Comparison of ENCODE assay signal across 2 cellular contexts in the genomic region with DNA sequence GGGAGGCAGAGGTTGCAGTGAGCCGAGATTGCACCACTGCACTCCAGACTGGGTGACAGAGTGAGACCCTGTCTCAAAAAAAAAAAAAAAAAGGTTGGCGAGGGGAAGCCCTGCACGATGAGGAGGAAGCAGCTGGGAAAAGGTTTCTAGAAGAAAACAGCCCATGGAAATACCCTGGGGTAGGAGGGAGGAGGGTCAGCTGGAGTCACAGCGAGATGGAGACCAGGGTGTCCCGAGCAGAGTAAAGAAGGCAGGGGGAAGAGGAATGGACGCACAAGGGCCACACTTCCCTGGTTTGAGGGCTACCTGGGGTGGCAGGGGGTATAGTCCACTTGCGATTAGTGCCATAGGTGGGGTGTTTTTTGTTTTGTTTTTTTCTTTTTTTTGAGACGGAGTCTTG.
TF ChIP-seq lines count a peak whose summit lies in the region.

No MANE protein-coding gene starts in this region.

TF ChIP-seq in HCT116, 20 proteins besides CTCF, POLR2A, EP300 and RAD21:
- TF ChIP-seq, protein P1, sequence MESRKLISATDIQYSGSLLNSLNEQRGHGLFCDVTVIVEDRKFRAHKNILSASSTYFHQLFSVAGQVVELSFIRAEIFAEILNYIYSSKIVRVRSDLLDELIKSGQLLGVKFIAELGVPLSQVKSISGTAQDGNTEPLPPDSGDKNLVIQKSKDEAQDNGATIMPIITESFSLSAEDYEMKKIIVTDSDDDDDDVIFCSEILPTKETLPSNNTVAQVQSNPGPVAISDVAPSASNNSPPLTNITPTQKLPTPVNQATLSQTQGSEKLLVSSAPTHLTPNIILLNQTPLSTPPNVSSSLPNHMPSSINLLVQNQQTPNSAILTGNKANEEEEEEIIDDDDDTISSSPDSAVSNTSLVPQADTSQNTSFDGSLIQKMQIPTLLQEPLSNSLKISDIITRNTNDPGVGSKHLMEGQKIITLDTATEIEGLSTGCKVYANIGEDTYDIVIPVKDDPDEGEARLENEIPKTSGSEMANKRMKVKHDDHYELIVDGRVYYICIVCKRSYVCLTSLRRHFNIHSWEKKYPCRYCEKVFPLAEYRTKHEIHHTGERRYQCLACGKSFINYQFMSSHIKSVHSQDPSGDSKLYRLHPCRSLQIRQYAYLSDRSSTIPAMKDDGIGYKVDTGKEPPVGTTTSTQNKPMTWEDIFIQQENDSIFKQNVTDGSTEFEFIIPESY (IDR thresholded peaks at IDR 0.05; ENCODE audit: extremely low read depth, insufficient replicate concordance, low read length), result no peak
- no peak for TF ChIP-seq SIN3A (IDR thresholded peaks at IDR 0.05; ENCODE audit: low read depth)
- TF ChIP-seq ZNF274 (IDR thresholded peaks at IDR 0.05; ENCODE audit: low read depth, low read length), result no peak
- TF ChIP-seq POLR2AphosphoS5 (IDR thresholded peaks at IDR 0.05; ENCODE audit: low read depth, low read length), result no peak
- no peak for TF ChIP-seq ELF1 (IDR thresholded peaks at IDR 0.05; ENCODE audit: borderline replicate concordance, low read depth)
- no peak for TF ChIP-seq CEBPB (IDR thresholded peaks at IDR 0.05; ENCODE audit: low read depth)
- TF ChIP-seq EGR1 (IDR thresholded peaks at IDR 0.05; ENCODE audit: low read depth), result no peak
- TF ChIP-seq CBX3 (IDR thresholded peaks at IDR 0.05; ENCODE audit: low read depth), result no peak
- TF ChIP-seq, protein P2, sequence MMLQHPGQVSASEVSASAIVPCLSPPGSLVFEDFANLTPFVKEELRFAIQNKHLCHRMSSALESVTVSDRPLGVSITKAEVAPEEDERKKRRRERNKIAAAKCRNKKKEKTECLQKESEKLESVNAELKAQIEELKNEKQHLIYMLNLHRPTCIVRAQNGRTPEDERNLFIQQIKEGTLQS (IDR thresholded peaks at IDR 0.05), result no peak
- no peak for TF ChIP-seq ZFX (IDR thresholded peaks at IDR 0.05)
- no peak for TF ChIP-seq SP1 (IDR thresholded peaks at IDR 0.05; ENCODE audit: low read depth)
- TF ChIP-seq TCF7L2 (IDR thresholded peaks at IDR 0.05; ENCODE audit: borderline replicate concordance, extremely low read depth, insufficient read depth, insufficient read length), result no peak
- TF ChIP-seq, protein P3, sequence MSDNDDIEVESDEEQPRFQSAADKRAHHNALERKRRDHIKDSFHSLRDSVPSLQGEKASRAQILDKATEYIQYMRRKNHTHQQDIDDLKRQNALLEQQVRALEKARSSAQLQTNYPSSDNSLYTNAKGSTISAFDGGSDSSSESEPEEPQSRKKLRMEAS (IDR thresholded peaks at IDR 0.05), result no peak
- no peak for TF ChIP-seq FOSL1 (IDR thresholded peaks at IDR 0.05; ENCODE audit: low read depth)
- TF ChIP-seq EZH2phosphoT487 (IDR thresholded peaks at IDR 0.05; ENCODE audit: borderline replicate concordance), result no peak
- no peak for TF ChIP-seq YY1 (IDR thresholded peaks at IDR 0.05; ENCODE audit: extremely low read depth, insufficient replicate concordance, low read depth, low read length)
- no peak for TF ChIP-seq SRF (IDR thresholded peaks at IDR 0.05; ENCODE audit: low read depth)

TF ChIP-seq in endothelial cell of umbilical vein, 7 proteins besides CTCF, POLR2A, EP300 and RAD21:
- no peak for TF ChIP-seq FOS (IDR thresholded peaks at IDR 0.05; ENCODE audit: borderline replicate concordance, insufficient read depth, low read length)
- no peak for TF ChIP-seq MYC (IDR thresholded peaks at IDR 0.05; ENCODE audit: low read depth, low read length)
- TF ChIP-seq, protein P3 (IDR thresholded peaks at IDR 0.05; ENCODE audit: insufficient read depth, insufficient read length), result no peak
- TF ChIP-seq POLR2AphosphoS5 (IDR thresholded peaks at IDR 0.05; ENCODE audit: insufficient read depth, low read depth, low read length), result no peak
- no peak for TF ChIP-seq GATA2 (IDR thresholded peaks at IDR 0.05; ENCODE audit: insufficient read depth, insufficient read length, low read depth, low read length)
- no peak for TF ChIP-seq EZH2 (IDR thresholded peaks at IDR 0.05; ENCODE audit: borderline replicate concordance, low read depth, low read length, severe bottlenecking)
- TF ChIP-seq JUN (IDR thresholded peaks at IDR 0.05; ENCODE audit: borderline replicate concordance, insufficient read depth, insufficient read length, low read depth), result no peak
